In the genomic region with DNA sequence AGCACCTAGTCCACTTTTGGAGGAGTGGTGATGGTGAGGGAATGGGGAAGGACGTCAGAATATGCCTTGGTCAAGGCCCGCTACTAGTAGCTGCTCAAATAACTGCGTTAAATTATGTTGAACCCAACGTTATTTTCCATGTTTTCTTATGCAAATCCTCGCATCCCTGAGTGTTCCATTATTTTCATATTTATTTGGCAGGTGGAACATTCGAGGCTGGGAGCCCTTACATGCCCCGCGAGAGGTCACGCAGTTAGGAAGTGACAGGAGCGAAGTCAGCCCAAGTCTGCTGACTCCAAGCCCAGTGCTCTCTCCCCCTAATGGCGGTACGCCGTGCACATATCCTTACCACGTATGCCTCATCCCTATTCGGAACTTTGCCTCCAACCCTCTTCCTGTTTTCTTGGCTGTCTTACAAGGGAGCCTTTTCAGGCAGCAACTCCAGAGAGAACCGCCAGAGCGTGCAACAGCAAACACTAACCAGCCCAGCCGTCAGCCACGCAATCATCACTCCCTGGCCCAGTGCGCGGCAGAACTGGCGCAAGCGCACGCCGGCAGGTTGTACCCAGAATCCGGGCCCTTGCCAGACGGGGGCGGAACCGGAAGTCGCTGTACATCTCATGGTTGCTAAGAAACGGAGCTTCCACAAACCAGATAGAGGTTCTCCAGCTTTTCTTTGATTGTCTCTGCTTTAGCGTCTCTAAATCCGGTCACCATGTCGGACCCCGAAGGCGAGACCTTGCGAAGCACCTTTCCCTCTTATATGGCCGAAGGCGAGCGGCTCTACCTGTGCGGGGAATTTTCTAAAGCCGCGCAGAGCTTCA, we compare ENCODE assay signal across 8 cellular contexts. TPM values are rescaled to one million over a fixed set of nuclear protein-coding genes. Genes with fewer than 3 reads are reported as not detected.
DNase-seq lines count a peak whose midpoint lies in the region; ATAC-seq and TF ChIP-seq lines count a peak whose summit lies in the region.

A gene with protein sequence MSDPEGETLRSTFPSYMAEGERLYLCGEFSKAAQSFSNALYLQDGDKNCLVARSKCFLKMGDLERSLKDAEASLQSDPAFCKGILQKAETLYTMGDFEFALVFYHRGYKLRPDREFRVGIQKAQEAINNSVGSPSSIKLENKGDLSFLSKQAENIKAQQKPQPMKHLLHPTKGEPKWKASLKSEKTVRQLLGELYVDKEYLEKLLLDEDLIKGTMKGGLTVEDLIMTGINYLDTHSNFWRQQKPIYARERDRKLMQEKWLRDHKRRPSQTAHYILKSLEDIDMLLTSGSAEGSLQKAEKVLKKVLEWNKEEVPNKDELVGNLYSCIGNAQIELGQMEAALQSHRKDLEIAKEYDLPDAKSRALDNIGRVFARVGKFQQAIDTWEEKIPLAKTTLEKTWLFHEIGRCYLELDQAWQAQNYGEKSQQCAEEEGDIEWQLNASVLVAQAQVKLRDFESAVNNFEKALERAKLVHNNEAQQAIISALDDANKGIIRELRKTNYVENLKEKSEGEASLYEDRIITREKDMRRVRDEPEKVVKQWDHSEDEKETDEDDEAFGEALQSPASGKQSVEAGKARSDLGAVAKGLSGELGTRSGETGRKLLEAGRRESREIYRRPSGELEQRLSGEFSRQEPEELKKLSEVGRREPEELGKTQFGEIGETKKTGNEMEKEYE (plus strand): TSS at position 609 of the 824 bp plus-strand sequence. CDS start 107 bp downstream, at position 716.

- H3K27ac Mint-ChIP-seq in activated B cell treated with CpG ODN at 0.5 μM for 24 hours = peak within 1 kb of the TSS; percentile 97

- H3K4me3 ChIP-seq in AG09309 (ENCODE audit: control insufficient read depth, low read depth, low read length) = peak within 1 kb of the TSS; percentile 53

- DNase-seq in AG09309 (ENCODE audit: low read depth) (peak; percentile 90), NCI-H226 (peak; percentile 97), activated B cell treated with CpG ODN at 0.5 μM for 24 hours (peak; percentile 89), iris pigment epithelial cell (ENCODE audit: low read depth) (peak; percentile 98)
- DNase-seq in central memory CD4-positive, alpha-beta T cell = peak; percentile 97
- peak; percentile 92 to 94 for DNase-seq in stimulated activated CD4-positive, alpha-beta T cell treated with anti-CD3 and anti-CD28 coated beads, Interleukin-12 subunit alpha, Interleukin-12 subunit beta, amount 100 ng/mL, for 24 hours (ENCODE audit: low read depth in 2 of 2)

- POLR2A ChIA-PET in activated B cell treated with CpG ODN at 0.5 μM for 24 hours (lab: Charles Lee) = interaction anchor here (0.5 to 3.7 kb wide), 14 partner anchors 9 to 1830 kb away, joined by 3 to 50 read pairs (median 4); partner anchors contain the start of genes ACLY, CASC3, CNP and DNAJC7

- H3K36me3 Mint-ChIP-seq in activated B cell treated with CpG ODN at 0.5 μM for 24 hours (ENCODE audit: low read depth) = peaks cover 4% of the 10 kb centered on the region

- H3K27me3 Mint-ChIP-seq in activated B cell treated with CpG ODN at 0.5 μM for 24 hours = no peaks in the 10 kb centered on the region

- no peaks in the 10 kb centered on the region for H3K9me3 Mint-ChIP-seq in activated B cell treated with CpG ODN at 0.5 μM for 24 hours

- peak; percentile 48 for TF ChIP-seq CTCF in AG09309 (IDR thresholded peaks at IDR 0.05; ENCODE audit: control insufficient read depth, insufficient read depth, low read depth, low read length, missing control alignments)
- TF ChIP-seq CTCF in activated B cell treated with CpG ODN at 0.5 μM for 24 hours (IDR thresholded peaks at IDR 0.05) = no peak

- CTCF ChIA-PET in activated B cell treated with CpG ODN at 0.5 μM for 24 hours (lab: Charles Lee) = interaction anchor here (0.8 to 1.2 kb wide), 2 partner anchors 12 to 251 kb away, joined by 3 read pairs; partner anchors contain the start of genes ACLY and KCNH4

- H3K4me3 Mint-ChIP-seq in activated B cell treated with CpG ODN at 0.5 μM for 24 hours = peak within 1 kb of the TSS; percentile 94

- intact Hi-C loops in activated B cell treated with CpG ODN at 0.5 μM for 24 hours (cut with micrococcal nuclease) = loop anchor here (1.0 kb wide), 3 partner anchors 11 to 225 kb away; partner anchors contain the start of gene CNP

- H3K4me1 Mint-ChIP-seq in activated B cell treated with CpG ODN at 0.5 μM for 24 hours = peaks cover 38% of the 10 kb centered on the region

- ATAC-seq in GM18909 (IDR thresholded peaks at IDR 0.05; ENCODE audit: poor library complexity, unreplicated experiment) = peak; percentile 95
- peak; percentile 92 for ATAC-seq in HG03175 (IDR thresholded peaks at IDR 0.05; ENCODE audit: unreplicated experiment)
- peak; percentile 98 for ATAC-seq in activated B cell treated with CpG ODN at 0.5 μM for 24 hours (ENCODE audit: low read depth)

RNA-seq across cellular contexts. Expression of the gene that starts here (rescaled TPM):
- total RNA-seq in activated B cell treated with CpG ODN at 0.5 μM for 24 hours = 0.56 and 1.1 TPM in 2 replicates

Comparison
In these comparisons a context has a peak if more than half of its experiments do, and no peak if none do; other contexts are left out.
1. Peak in every context shown above with its lines: DNase-seq, ATAC-seq and H3K4me3 ChIP-seq.